Comparison of ENCODE assay signal across 27 cellular contexts in genomic region chr15:44656913-44657312, GRCh38. TPM values are rescaled to one million over a fixed set of nuclear protein-coding genes. Genes with fewer than 3 reads are reported as not detected.
"Had no signal": no experiment of that assay in that cellular context is flagged by ENCODE, and none has a peak within 500 bp of the region (broad histone marks: within the 10 kb centered on the region; RNA-seq: fewer than 3 reads in every experiment).

No MANE protein-coding gene starts in this region.

- H3K4me3 ChIP-seq: lower lobe of right lung, pancreas, skin epidermis, suprapubic skin, tibial artery, upper lobe of left lung, uterus had no signal

- H3K9me3 ChIP-seq: lower lobe of right lung, pancreas, suprapubic skin, tibial artery, upper lobe of left lung, uterus had no signal

- H3K4me3 Mint-ChIP-seq: endodermal cell, memory B cell, mesothelial cell of epicardium, nephron had no signal

- H3K36me3 ChIP-seq: uterus had no signal

- H3K4me1 ChIP-seq: uterus had no signal

- H3K27me3 Mint-ChIP-seq: memory B cell, progenitor cell of endocrine pancreas had no signal

- H3K4me1 Mint-ChIP-seq: endodermal cell had no signal

- DNase-seq: cerebellar nuclear complex; effector CD4-positive, alpha-beta T cell; endodermal cell; erythroblast; foreskin keratinocyte; head of caudate nucleus; hypothalamus; kidney glomerular epithelial cell; lower lobe of right lung; occipital lobe; pancreas; stimulated activated CD4-positive, alpha-beta T cell treated with anti-CD3 and anti-CD28 coated beads, Interleukin-2, amount 100 ng/mL, for 24 hours; stimulated activated CD4-positive, alpha-beta T cell treated with anti-CD3 and anti-CD28 coated beads, Interleukin-4, amount 100 ng/mL, for 4 hours; stimulated activated naive CD4-positive, alpha-beta T cell treated with Interleukin-2 at 50 U/mL for 16 hours; tibial artery; upper lobe of left lung; uterus had no signal

- H3K27me3 ChIP-seq: foreskin keratinocyte, pancreas, suprapubic skin, tibial artery, upper lobe of left lung, uterus had no signal

- H3K27ac Mint-ChIP-seq: endodermal cell, mesothelial cell of epicardium, nephron had no signal

- H3K9me3 Mint-ChIP-seq: endodermal cell, memory B cell, mesothelial cell of epicardium, nephron had no signal

- ATAC-seq: foreskin keratinocyte, left lobe of liver, lower lobe of right lung, pancreas, sciatic nerve had no signal

- H3K27ac ChIP-seq: foreskin keratinocyte, lower lobe of right lung, pancreas, skin epidermis, suprapubic skin, tibial artery, upper lobe of left lung, uterus had no signal

RNA-seq across cellular contexts. Expression of gene PATL2, which starts 54.2 kb away (rescaled TPM):
- total RNA-seq: endothelial cell of umbilical vein, progenitor cell of endocrine pancreas, renal cortical epithelial cell had no signal
